8 cellular contexts compared by ENCODE assay signal in the genomic region with DNA sequence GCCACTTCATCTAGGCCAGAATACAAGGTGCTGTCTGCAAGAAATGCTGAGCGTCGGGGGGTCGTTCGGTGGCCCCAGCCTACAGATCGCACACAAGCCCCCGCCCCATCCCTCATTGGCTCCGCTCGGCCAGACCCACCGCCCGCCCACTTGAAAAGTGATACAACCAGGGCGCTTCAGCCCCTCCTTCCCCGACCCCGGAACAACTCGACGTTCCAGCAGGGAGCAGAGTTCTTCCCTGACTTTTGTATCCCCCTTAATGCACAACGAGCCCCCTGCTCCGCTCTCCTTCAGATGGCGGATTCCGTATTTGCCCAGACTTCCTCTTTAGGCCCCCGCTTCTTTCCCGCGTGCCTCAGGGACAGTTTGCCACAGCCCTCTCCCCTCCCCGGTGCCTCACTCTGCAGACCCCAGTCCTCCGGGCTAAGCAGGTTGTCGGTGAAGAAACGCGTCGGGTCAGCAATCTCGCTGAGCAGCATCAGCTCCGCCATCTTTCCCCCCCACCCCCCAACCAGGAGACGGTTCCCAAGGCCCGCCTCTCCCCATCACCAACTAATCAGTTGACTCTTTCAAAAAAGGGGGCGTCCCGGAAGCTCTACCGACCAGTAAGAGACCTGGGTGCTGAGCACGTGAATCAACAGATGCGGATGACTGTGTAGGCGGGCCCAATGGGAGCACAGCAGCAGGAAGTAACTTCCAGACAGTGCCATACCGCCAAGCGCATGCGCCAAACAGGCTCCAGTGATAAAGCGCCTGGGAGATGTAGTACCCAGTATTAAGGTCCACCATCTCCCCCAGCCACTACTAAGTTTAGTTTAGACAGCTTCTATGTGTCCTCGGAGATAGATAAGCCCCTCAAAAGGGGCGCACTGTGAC. TPM values are rescaled to one million over a fixed set of nuclear protein-coding genes. Genes with fewer than 3 reads are reported as not detected.
DNase-seq lines count a peak whose midpoint lies in the region; ATAC-seq lines count a peak whose summit lies in the region.

Gene ATF6B, minus strand, starts transcription at position 530 of the 876 bp plus-strand sequence. Its CDS starts 39 bp downstream, at position 491.

- DNase-seq in NCI-H1092 treated with DMSO at 0.1 percent for 48 hours (lab: John Stamatoyannopoulos, UW) (peak; percentile 96), SKM-1 (lab: John Stamatoyannopoulos, UW; ENCODE audit: unreplicated experiment) (peak; percentile 96), glomerular endothelial cell (ENCODE audit: extremely low read depth, low read depth, low spot score) (peak; percentile 92), occipital lobe (lab: John Stamatoyannopoulos, UW) (peak; percentile 99)
- DNase-seq in activated naive CD4-positive, alpha-beta T cell treated with anti-CD3 and anti-CD28 coated beads, Interleukin-2, amount 50 U/mL, for 72 hours (ENCODE audit: low spot score in 2 of 2) = peak; percentile 92 to 97

- peak; percentile 87 for ATAC-seq in HG02610 (IDR thresholded peaks at IDR 0.05; ENCODE audit: unreplicated experiment)
- peak; percentile 90 to 94 for ATAC-seq in activated naive CD4-positive, alpha-beta T cell treated with anti-CD3 and anti-CD28 coated beads, Interleukin-2, amount 50 U/mL, for 72 hours

- H3K27ac Mint-ChIP-seq in activated naive CD4-positive, alpha-beta T cell treated with anti-CD3 and anti-CD28 coated beads, Interleukin-2, amount 50 U/mL, for 72 hours = peak within 1 kb of the TSS; percentile 93 to 99

- peak within 1 kb of the TSS; percentile 83 for H3K4me3 ChIP-seq in GM08714 (ENCODE audit: low read length)

- H3K9me3 Mint-ChIP-seq in activated naive CD4-positive, alpha-beta T cell treated with anti-CD3 and anti-CD28 coated beads, Interleukin-2, amount 50 U/mL, for 72 hours = no peaks in the 10 kb centered on the region

- H3K27ac ChIP-seq in temporal lobe (ENCODE audit: low read depth, low read length) = peak within 1 kb of the TSS; percentile 93

- peaks cover 24 to 32% of the 10 kb centered on the region in 2 donors for H3K36me3 Mint-ChIP-seq in activated naive CD4-positive, alpha-beta T cell treated with anti-CD3 and anti-CD28 coated beads, Interleukin-2, amount 50 U/mL, for 72 hours

RNA-seq across cellular contexts. Expression of gene ATF6B, which starts in this region (rescaled TPM):
- total RNA-seq in activated naive CD4-positive, alpha-beta T cell treated with anti-CD3 and anti-CD28 coated beads, Interleukin-2, amount 50 U/mL, for 72 hours = 100 to 1,000 TPM in 1 of 2 donors, 10 to 100 TPM in 1; 87.5 to 101 TPM
- 46.3 and 87.6 TPM in 2 replicates for total RNA-seq in glomerular endothelial cell
- total RNA-seq in occipital lobe = 15.4 TPM
- 16.7 TPM for total RNA-seq in temporal lobe

Comparison
In these comparisons a context has a peak if more than half of its experiments do, and no peak if none do; other contexts are left out.
1. Peak in every context shown above with its lines: DNase-seq, ATAC-seq, H3K4me3 ChIP-seq and H3K27ac ChIP-seq.